In genomic region chr6:116419069-116419468, GRCh38 we compare ENCODE assay signal across 24 cellular contexts. TPM values are rescaled to one million over a fixed set of nuclear protein-coding genes. Genes with fewer than 3 reads are reported as not detected.
DNase-seq lines count a peak whose midpoint lies in the region; ATAC-seq, FAIRE-seq and TF ChIP-seq lines count a peak whose summit lies in the region.
"Had no signal": no experiment of that assay in that cellular context is flagged by ENCODE, and none has a peak within 500 bp of the region (broad histone marks: within the 10 kb centered on the region; RNA-seq: fewer than 3 reads in every experiment).

No MANE protein-coding gene starts in this region.

- peaks cover 60% of the 10 kb centered on the region for H3K79me2 ChIP-seq in astrocyte (ENCODE audit: insufficient read depth, low read length)

- H3K36me3 Mint-ChIP-seq in astrocyte (ENCODE audit: low read depth, unreplicated experiment): peaks cover 12% of the 10 kb centered on the region

- no peaks in the 10 kb centered on the region for H3K27me3 Mint-ChIP-seq in astrocyte (ENCODE audit: low read depth, unreplicated experiment)
- H3K27me3 Mint-ChIP-seq: CD4-positive, alpha-beta T cell; stimulated activated naive B cell treated with anti-CD40 and anti-IgM and Interleukin-4, amounts not matched to agents 10 μg/mL and 1 μg/mL and 100 μg/mL, for 72 hours had no signal

- peak overlapping the region; percentile 24 for H3K27ac ChIP-seq in astrocyte (ENCODE audit: low read depth, low read length)
- H3K27ac ChIP-seq: gastroesophageal sphincter, pancreas, tibial artery, VCaP had no signal

- ATAC-seq in GM19324 (IDR thresholded peaks at IDR 0.05; ENCODE audit: low FRiP score, unreplicated experiment) (no peak), HG03280 (IDR thresholded peaks at IDR 0.05; ENCODE audit: unreplicated experiment) (no peak)
- ATAC-seq: gastroesophageal sphincter; naive thymus-derived CD8-positive, alpha-beta T cell; pancreas; stimulated activated naive B cell treated with anti-CD40 and anti-IgM and Interleukin-4, amounts not matched to agents 10 μg/mL and 1 μg/mL and 100 μg/mL, for 72 hours had no signal

- peak overlapping the region; percentile 4 for H3K27ac Mint-ChIP-seq in astrocyte (ENCODE audit: unreplicated experiment)
- H3K27ac Mint-ChIP-seq: CD4-positive, alpha-beta T cell; naive thymus-derived CD8-positive, alpha-beta T cell; stimulated activated naive B cell treated with anti-CD40 and anti-IgM and Interleukin-4, amounts not matched to agents 10 μg/mL and 1 μg/mL and 100 μg/mL, for 72 hours had no signal

- H3K9ac ChIP-seq in astrocyte (ENCODE audit: low read length): no peak overlapping the region

- H3K4me2 ChIP-seq in astrocyte (ENCODE audit: low read length): no peak overlapping the region

- no peak overlapping the region for H2AFZ ChIP-seq in astrocyte (ENCODE audit: low read depth, low read length)

- no peaks in the 10 kb centered on the region for H3K4me1 ChIP-seq in astrocyte (ENCODE audit: insufficient read depth, low read length)
- H3K4me1 ChIP-seq: pancreas had no signal

- no peaks in the 10 kb centered on the region for H3K9me3 ChIP-seq in astrocyte (ENCODE audit: insufficient read depth, low read depth, low read length)
- H3K9me3 ChIP-seq: gastroesophageal sphincter, pancreas, tibial artery had no signal

- no peaks in the 10 kb centered on the region for H3K27me3 ChIP-seq in astrocyte (ENCODE audit: insufficient read depth, low read length)
- H3K27me3 ChIP-seq: gastroesophageal sphincter, pancreas, tibial artery had no signal

- FAIRE-seq in astrocyte (lab: Jason Lieb, UNC): no peak
- FAIRE-seq: pancreas had no signal

- H3K36me3 ChIP-seq in astrocyte (ENCODE audit: insufficient read depth, low read length): no peaks in the 10 kb centered on the region
- H3K36me3 ChIP-seq: pancreas, tibial artery had no signal

- DNase-seq in ELR (ENCODE audit: low read depth): peak; percentile 76
- peak; percentile 67 for DNase-seq in HS-5 (ENCODE audit: low read depth)
- no peak for DNase-seq in astrocyte (ENCODE audit: low read depth)
- DNase-seq in kidney tubule cell (ENCODE audit: low spot score): peak; percentile 49
- DNase-seq in HuH-7.5 (ENCODE audit: low spot score): no peak
- DNase-seq: activated gamma-delta T cell treated with Interleukin-2 at 50 U/mL for 16 hours; activated T-cell treated with anti-CD3 and anti-CD28 coated beads for 4 hours; amygdala; caudate nucleus; CD4-positive, alpha-beta T cell; DMS 273 treated with DMSO at 0.1 percent for 48 hours; Kasumi-1; left cardiac atrium; naive thymus-derived CD8-positive, alpha-beta T cell; NCI-H2171; pancreas; stimulated activated CD4-positive, alpha-beta T cell treated with anti-CD3 and anti-CD28 coated beads, Interleukin-1b, Interleukin-23, amount 100 ng/mL, for 48 hours; stimulated activated naive B cell treated with anti-CD40 and anti-IgM and Interleukin-4, amounts not matched to agents 10 μg/mL and 1 μg/mL and 100 μg/mL, for 72 hours; tibial artery had no signal

- H4K20me1 ChIP-seq in astrocyte (ENCODE audit: insufficient read depth, low read length): peaks cover 29% of the 10 kb centered on the region

- H3K4me1 Mint-ChIP-seq in astrocyte (ENCODE audit: low read depth, unreplicated experiment): peaks cover 10% of the 10 kb centered on the region
- H3K4me1 Mint-ChIP-seq: naive thymus-derived CD8-positive, alpha-beta T cell had no signal

- H3K4me3 ChIP-seq in astrocyte (ENCODE audit: insufficient read depth, low read depth, low read length): no peak overlapping the region
- H3K4me3 ChIP-seq: gastroesophageal sphincter, pancreas, tibial artery had no signal

- no peak for TF ChIP-seq CTCF in astrocyte (IDR thresholded peaks at IDR 0.05; ENCODE audit: insufficient read depth, low read depth, low read length)

- no peak overlapping the region for H3K4me3 Mint-ChIP-seq in astrocyte (ENCODE audit: unreplicated experiment)
- H3K4me3 Mint-ChIP-seq: CD4-positive, alpha-beta T cell; naive thymus-derived CD8-positive, alpha-beta T cell; stimulated activated naive B cell treated with anti-CD40 and anti-IgM and Interleukin-4, amounts not matched to agents 10 μg/mL and 1 μg/mL and 100 μg/mL, for 72 hours had no signal

- H3K9me3 Mint-ChIP-seq in astrocyte (ENCODE audit: unreplicated experiment): peaks cover 2% of the 10 kb centered on the region
- H3K9me3 Mint-ChIP-seq: CD4-positive, alpha-beta T cell; naive thymus-derived CD8-positive, alpha-beta T cell; stimulated activated naive B cell treated with anti-CD40 and anti-IgM and Interleukin-4, amounts not matched to agents 10 μg/mL and 1 μg/mL and 100 μg/mL, for 72 hours had no signal

RNA-seq across cellular contexts. Expression of gene CALHM6, which starts 42.1 kb away (rescaled TPM):
- not detected in 2 replicates for total RNA-seq in astrocyte
- total RNA-seq: HT-29 had no signal

RNA-seq across cellular contexts. Expression of gene DSE, which starts 48.3 kb away (rescaled TPM):
- total RNA-seq in astrocyte: 83.2 and 83.7 TPM in 2 replicates

Comparison
In these comparisons a context has a peak if more than half of its experiments do, and no peak if none do; other contexts are left out.
1. DNase-seq: peak in ELR (single experiment), HS-5 (single experiment) and kidney tubule cell (single experiment); none in astrocyte (single experiment) and HuH-7.5 (single experiment).